ENCODE assay signal across 1 cellular context in genomic region chr1:32962248-32962896, GRCh38.
TF ChIP-seq lines count a peak whose summit lies in the region.

No MANE protein-coding gene starts in this region.

TF ChIP-seq in H1, 55 proteins besides CTCF, POLR2A, EP300 and RAD21 (continued from another document):
- no peak for TF ChIP-seq ATF2 (IDR thresholded peaks at IDR 0.05; ENCODE audit: low read length)
- no peak for TF ChIP-seq POU5F1 (IDR thresholded peaks at IDR 0.05; ENCODE audit: low read depth, low read length)
- TF ChIP-seq POLR2AphosphoS5 (IDR thresholded peaks at IDR 0.05; ENCODE audit: low read depth, low read length): no peak
- TF ChIP-seq MAX (IDR thresholded peaks at IDR 0.05): no peak
TF ChIP-seq in H1: peak in this region for 0.
